In genomic region chr5:124713595-124713994, GRCh38 we compare ENCODE assay signal across 13 cellular contexts. TPM values are rescaled to one million over a fixed set of nuclear protein-coding genes. Genes with fewer than 3 reads are reported as not detected.
"Had no signal": no experiment of that assay in that cellular context is flagged by ENCODE, and none has a peak within 500 bp of the region (broad histone marks: within the 10 kb centered on the region; RNA-seq: fewer than 3 reads in every experiment).

No MANE protein-coding gene starts in this region.

- H3K4me3 Mint-ChIP-seq: activated CD4-positive, alpha-beta memory T cell treated with anti-CD3 and anti-CD28 coated beads, Interleukin-2, amount 10 ng/mL, durations not matched to agents 7 days and 5 days; activated naive CD4-positive, alpha-beta T cell treated with anti-CD3 and anti-CD28 coated beads for 36 hours; stimulated activated naive CD8-positive, alpha-beta T cell treated with anti-CD3 and anti-CD28 coated beads, Interleukin-15, amount 100 ng/mL, for 72 hours; T-helper 17 cell had no signal

- H3K9me3 ChIP-seq: ovary, thoracic aorta had no signal

- H3K4me3 ChIP-seq: ovary, thoracic aorta had no signal

- H3K27ac ChIP-seq: ovary, thoracic aorta had no signal

- H3K27me3 ChIP-seq: ovary had no signal

- H3K36me3 ChIP-seq: ovary, thoracic aorta had no signal

- FAIRE-seq: astrocyte, frontal cortex, TTC549 had no signal

- H3K9me3 Mint-ChIP-seq: activated CD4-positive, alpha-beta memory T cell treated with anti-CD3 and anti-CD28 coated beads, Interleukin-2, amount 10 ng/mL, durations not matched to agents 7 days and 5 days; activated naive CD4-positive, alpha-beta T cell treated with anti-CD3 and anti-CD28 coated beads for 36 hours had no signal

- ATAC-seq: left lobe of liver; stimulated activated naive CD8-positive, alpha-beta T cell treated with anti-CD3 and anti-CD28 coated beads, Interleukin-15, amount 100 ng/mL, for 72 hours; T-helper 17 cell had no signal

- H3K27ac Mint-ChIP-seq: activated CD4-positive, alpha-beta memory T cell treated with anti-CD3 and anti-CD28 coated beads, Interleukin-2, amount 10 ng/mL, durations not matched to agents 7 days and 5 days; activated naive CD4-positive, alpha-beta T cell treated with anti-CD3 and anti-CD28 coated beads for 36 hours; stimulated activated naive CD8-positive, alpha-beta T cell treated with anti-CD3 and anti-CD28 coated beads, Interleukin-15, amount 100 ng/mL, for 72 hours; T-helper 17 cell had no signal

- DNase-seq: activated CD4-positive, alpha-beta memory T cell treated with anti-CD3 and anti-CD28 coated beads, Interleukin-2, amount 10 ng/mL, durations not matched to agents 7 days and 5 days; activated naive CD4-positive, alpha-beta T cell treated with anti-CD3 and anti-CD28 coated beads for 36 hours; islet precursor cell; mesendoderm; ovary; stimulated activated CD4-positive, alpha-beta T cell treated with anti-CD3 and anti-CD28 coated beads, Interleukin-4, amount 100 ng/mL, for 1 hour; stimulated activated naive CD8-positive, alpha-beta T cell treated with anti-CD3 and anti-CD28 coated beads, Interleukin-15, amount 100 ng/mL, for 72 hours; T-helper 17 cell had no signal

- H3K27me3 Mint-ChIP-seq: activated CD4-positive, alpha-beta memory T cell treated with anti-CD3 and anti-CD28 coated beads, Interleukin-2, amount 10 ng/mL, durations not matched to agents 7 days and 5 days; stimulated activated naive CD8-positive, alpha-beta T cell treated with anti-CD3 and anti-CD28 coated beads, Interleukin-15, amount 100 ng/mL, for 72 hours; T-helper 17 cell had no signal

- H3K4me1 Mint-ChIP-seq: activated CD4-positive, alpha-beta memory T cell treated with anti-CD3 and anti-CD28 coated beads, Interleukin-2, amount 10 ng/mL, durations not matched to agents 7 days and 5 days; stimulated activated naive CD8-positive, alpha-beta T cell treated with anti-CD3 and anti-CD28 coated beads, Interleukin-15, amount 100 ng/mL, for 72 hours; T-helper 17 cell had no signal

RNA-seq across cellular contexts. Expression of gene ZNF608, which starts 32.8 kb away (rescaled TPM):
- total RNA-seq: activated CD4-positive, alpha-beta memory T cell treated with anti-CD3 and anti-CD28 coated beads, Interleukin-2, amount 10 ng/mL, durations not matched to agents 7 days and 5 days; activated naive CD4-positive, alpha-beta T cell treated with anti-CD3 and anti-CD28 coated beads for 36 hours had no signal
